1 cellular context compared by ENCODE assay signal in the genomic region with DNA sequence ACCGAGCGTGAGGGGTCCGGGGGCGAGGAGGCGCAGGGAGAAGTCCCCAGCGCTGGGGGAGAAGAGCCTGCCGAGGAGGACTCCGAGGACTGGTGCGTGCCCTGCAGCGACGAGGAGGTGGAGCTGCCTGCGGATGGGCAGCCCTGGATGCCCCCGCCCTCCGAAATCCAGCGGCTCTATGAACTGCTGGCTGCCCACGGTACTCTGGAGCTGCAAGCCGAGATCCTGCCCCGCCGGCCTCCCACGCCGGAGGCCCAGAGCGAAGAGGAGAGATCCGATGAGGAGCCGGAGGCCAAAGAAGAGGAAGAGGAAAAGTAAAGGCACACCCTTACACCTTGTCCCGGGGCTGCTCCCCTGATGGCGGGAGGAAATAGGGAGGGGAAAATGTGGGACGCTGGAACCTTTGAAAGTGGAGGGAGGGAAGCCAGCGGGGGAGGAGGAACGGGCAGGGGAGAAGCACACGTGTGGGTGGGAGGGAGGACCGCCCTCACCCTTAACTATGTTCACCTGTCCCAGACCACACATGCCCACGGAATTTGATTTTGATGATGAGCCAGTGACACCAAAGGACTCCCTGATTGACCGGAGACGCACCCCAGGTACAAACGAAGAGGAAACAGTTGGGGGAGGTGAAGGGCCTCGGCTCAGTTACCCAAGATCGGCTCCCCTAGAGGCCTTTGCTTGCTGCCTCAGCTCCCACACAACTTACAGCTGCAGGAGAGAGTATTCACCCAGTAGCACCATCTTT.
TF ChIP-seq lines count a peak whose summit lies in the region.

No MANE protein-coding gene starts in this region.

TF ChIP-seq in HepG2, 621 proteins besides CTCF, POLR2A, EP300 and RAD21 (continues in another document):
- TF ChIP-seq AKAP8 (CRISPR knock-in tag; IDR thresholded peaks at IDR 0.05) (no peak), ARNTL (CRISPR knock-in tag; IDR thresholded peaks at IDR 0.05) (0 out of 2 replicates have a peak, but pooled peaks have one; percentile 0), MTA3 (CRISPR knock-in tag; IDR thresholded peaks at IDR 0.05) (no peak), NFIB (CRISPR knock-in tag; IDR thresholded peaks at IDR 0.05; ENCODE audit: borderline replicate concordance) (no peak), ZNF235 (CRISPR knock-in tag; IDR thresholded peaks at IDR 0.05; ENCODE audit: borderline replicate concordance) (0 out of 2 replicates have a peak, but pooled peaks have one; percentile 75), POLR2G (IDR thresholded peaks at IDR 0.05; ENCODE audit: low read depth, low read length) (peak; percentile 19), REL (CRISPR knock-in tag; conservative IDR thresholded peaks at IDR 0.05) (0 out of 2 replicates have a peak, but pooled peaks have one; percentile 18), ZNF841 (CRISPR knock-in tag; IDR thresholded peaks at IDR 0.05; ENCODE audit: borderline replicate concordance) (no peak), ZNF746 (CRISPR knock-in tag; IDR thresholded peaks at IDR 0.05) (peak; percentile 78), IKZF4 (CRISPR knock-in tag; IDR thresholded peaks at IDR 0.05; ENCODE audit: borderline replicate concordance, low read depth, not compliant biosample characterization) (no peak), ZNF44 (CRISPR knock-in tag; IDR thresholded peaks at IDR 0.05) (0 out of 2 replicates have a peak, but pooled peaks have one; percentile 17), ISL2 (CRISPR knock-in tag; IDR thresholded peaks at IDR 0.05) (0 out of 2 replicates have a peak, but pooled peaks have one; percentile 37), RXRA (CRISPR knock-in tag; IDR thresholded peaks at IDR 0.05) (peak; percentile 13; the same call in 1 of the 2 replicates), ZNF709 (CRISPR knock-in tag; IDR thresholded peaks at IDR 0.05) (peak; percentile 63), ZNF350 (CRISPR knock-in tag; IDR thresholded peaks at IDR 0.05; ENCODE audit: borderline replicate concordance, low read depth) (peak; percentile 4; the same call in 1 of the 2 replicates), EHMT2 (IDR thresholded peaks at IDR 0.05; ENCODE audit: borderline replicate concordance, low read depth, low read length) (no peak), IRF2 (CRISPR knock-in tag; IDR thresholded peaks at IDR 0.05) (peak; percentile 13; the same call in 1 of the 2 replicates), FOXK1 (CRISPR knock-in tag; IDR thresholded peaks at IDR 0.05; ENCODE audit: borderline replicate concordance, low read depth) (no peak), TBX2 (CRISPR knock-in tag; IDR thresholded peaks at IDR 0.05; ENCODE audit: borderline replicate concordance) (0 out of 2 replicates have a peak, but pooled peaks have one; percentile 19), HNRNPL (IDR thresholded peaks at IDR 0.05; ENCODE audit: low read depth, low read length) (peak; percentile 60; the same call in 1 of the 2 replicates), ZNF615 (CRISPR knock-in tag; IDR thresholded peaks at IDR 0.05; ENCODE audit: borderline replicate concordance) (peak; percentile 54; the same call in 1 of the 2 replicates), ZC3H13 (CRISPR knock-in tag; IDR thresholded peaks at IDR 0.05) (peak; percentile 94), ZNF674 (CRISPR knock-in tag; IDR thresholded peaks at IDR 0.05; ENCODE audit: low read depth) (peak; percentile 66; the same call in 1 of the 2 replicates), ZNF263 (CRISPR knock-in tag; IDR thresholded peaks at IDR 0.05) (peak; percentile 71), ZSCAN29 (CRISPR knock-in tag; conservative IDR thresholded peaks at IDR 0.05) (0 out of 2 replicates have a peak, but pooled peaks have one; percentile 8), NFIC (IDR thresholded peaks at IDR 0.05; ENCODE audit: low read length) (no peak)
- TF ChIP-seq, protein P1, sequence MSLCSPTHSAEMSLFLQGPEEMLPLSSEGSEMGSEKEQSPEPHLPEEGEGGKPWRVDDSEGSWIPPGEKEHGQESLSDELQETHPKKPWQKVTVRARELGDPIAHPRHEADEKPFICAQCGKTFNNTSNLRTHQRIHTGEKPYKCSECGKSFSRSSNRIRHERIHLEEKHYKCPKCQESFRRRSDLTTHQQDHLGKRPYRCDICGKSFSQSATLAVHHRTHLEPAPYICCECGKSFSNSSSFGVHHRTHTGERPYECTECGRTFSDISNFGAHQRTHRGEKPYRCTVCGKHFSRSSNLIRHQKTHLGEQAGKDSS (CRISPR knock-in tag; IDR thresholded peaks at IDR 0.05; ENCODE audit: borderline replicate concordance, low read depth): 0 out of 2 replicates have a peak, but pooled peaks have one; percentile 4
- TF ChIP-seq, protein P2, sequence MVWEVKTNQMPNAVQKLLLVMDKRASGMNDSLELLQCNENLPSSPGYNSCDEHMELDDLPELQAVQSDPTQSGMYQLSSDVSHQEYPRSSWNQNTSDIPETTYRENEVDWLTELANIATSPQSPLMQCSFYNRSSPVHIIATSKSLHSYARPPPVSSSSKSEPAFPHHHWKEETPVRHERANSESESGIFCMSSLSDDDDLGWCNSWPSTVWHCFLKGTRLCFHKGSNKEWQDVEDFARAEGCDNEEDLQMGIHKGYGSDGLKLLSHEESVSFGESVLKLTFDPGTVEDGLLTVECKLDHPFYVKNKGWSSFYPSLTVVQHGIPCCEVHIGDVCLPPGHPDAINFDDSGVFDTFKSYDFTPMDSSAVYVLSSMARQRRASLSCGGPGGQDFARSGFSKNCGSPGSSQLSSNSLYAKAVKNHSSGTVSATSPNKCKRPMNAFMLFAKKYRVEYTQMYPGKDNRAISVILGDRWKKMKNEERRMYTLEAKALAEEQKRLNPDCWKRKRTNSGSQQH (CRISPR knock-in tag; IDR thresholded peaks at IDR 0.05; ENCODE audit: low read depth): peak; percentile 64; the same call in 1 of the 2 replicates
- TF ChIP-seq, protein P3, sequence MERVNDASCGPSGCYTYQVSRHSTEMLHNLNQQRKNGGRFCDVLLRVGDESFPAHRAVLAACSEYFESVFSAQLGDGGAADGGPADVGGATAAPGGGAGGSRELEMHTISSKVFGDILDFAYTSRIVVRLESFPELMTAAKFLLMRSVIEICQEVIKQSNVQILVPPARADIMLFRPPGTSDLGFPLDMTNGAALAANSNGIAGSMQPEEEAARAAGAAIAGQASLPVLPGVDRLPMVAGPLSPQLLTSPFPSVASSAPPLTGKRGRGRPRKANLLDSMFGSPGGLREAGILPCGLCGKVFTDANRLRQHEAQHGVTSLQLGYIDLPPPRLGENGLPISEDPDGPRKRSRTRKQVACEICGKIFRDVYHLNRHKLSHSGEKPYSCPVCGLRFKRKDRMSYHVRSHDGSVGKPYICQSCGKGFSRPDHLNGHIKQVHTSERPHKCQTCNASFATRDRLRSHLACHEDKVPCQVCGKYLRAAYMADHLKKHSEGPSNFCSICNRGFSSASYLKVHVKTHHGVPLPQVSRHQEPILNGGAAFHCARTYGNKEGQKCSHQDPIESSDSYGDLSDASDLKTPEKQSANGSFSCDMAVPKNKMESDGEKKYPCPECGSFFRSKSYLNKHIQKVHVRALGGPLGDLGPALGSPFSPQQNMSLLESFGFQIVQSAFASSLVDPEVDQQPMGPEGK (CRISPR knock-in tag; IDR thresholded peaks at IDR 0.05): peak; percentile 81
- TF ChIP-seq, protein P4, sequence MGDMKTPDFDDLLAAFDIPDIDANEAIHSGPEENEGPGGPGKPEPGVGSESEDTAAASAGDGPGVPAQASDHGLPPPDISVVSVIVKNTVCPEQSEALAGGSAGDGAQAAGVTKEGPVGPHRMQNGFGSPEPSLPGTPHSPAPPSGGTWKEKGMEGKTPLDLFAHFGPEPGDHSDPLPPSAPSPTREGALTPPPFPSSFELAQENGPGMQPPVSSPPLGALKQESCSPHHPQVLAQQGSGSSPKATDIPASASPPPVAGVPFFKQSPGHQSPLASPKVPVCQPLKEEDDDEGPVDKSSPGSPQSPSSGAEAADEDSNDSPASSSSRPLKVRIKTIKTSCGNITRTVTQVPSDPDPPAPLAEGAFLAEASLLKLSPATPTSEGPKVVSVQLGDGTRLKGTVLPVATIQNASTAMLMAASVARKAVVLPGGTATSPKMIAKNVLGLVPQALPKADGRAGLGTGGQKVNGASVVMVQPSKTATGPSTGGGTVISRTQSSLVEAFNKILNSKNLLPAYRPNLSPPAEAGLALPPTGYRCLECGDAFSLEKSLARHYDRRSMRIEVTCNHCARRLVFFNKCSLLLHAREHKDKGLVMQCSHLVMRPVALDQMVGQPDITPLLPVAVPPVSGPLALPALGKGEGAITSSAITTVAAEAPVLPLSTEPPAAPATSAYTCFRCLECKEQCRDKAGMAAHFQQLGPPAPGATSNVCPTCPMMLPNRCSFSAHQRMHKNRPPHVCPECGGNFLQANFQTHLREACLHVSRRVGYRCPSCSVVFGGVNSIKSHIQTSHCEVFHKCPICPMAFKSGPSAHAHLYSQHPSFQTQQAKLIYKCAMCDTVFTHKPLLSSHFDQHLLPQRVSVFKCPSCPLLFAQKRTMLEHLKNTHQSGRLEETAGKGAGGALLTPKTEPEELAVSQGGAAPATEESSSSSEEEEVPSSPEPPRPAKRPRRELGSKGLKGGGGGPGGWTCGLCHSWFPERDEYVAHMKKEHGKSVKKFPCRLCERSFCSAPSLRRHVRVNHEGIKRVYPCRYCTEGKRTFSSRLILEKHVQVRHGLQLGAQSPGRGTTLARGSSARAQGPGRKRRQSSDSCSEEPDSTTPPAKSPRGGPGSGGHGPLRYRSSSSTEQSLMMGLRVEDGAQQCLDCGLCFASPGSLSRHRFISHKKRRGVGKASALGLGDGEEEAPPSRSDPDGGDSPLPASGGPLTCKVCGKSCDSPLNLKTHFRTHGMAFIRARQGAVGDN (CRISPR knock-in tag; IDR thresholded peaks at IDR 0.05): peak; percentile 31
- TF ChIP-seq, protein P5, sequence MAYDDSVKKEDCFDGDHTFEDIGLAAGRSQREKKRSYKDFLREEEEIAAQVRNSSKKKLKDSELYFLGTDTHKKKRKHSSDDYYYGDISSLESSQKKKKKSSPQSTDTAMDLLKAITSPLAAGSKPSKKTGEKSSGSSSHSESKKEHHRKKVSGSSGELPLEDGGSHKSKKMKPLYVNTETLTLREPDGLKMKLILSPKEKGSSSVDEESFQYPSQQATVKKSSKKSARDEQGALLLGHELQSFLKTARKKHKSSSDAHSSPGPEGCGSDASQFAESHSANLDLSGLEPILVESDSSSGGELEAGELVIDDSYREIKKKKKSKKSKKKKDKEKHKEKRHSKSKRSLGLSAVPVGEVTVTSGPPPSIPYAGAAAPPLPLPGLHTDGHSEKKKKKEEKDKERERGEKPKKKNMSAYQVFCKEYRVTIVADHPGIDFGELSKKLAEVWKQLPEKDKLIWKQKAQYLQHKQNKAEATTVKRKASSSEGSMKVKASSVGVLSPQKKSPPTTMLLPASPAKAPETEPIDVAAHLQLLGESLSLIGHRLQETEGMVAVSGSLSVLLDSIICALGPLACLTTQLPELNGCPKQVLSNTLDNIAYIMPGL (CRISPR knock-in tag; IDR thresholded peaks at IDR 0.05; ENCODE audit: borderline replicate concordance in 1 of 2, low read depth in 1 of 2): peak in 1 of 2 experiments; percentile 19; a peak in 1 of 4 replicates
- TF ChIP-seq, protein P6, sequence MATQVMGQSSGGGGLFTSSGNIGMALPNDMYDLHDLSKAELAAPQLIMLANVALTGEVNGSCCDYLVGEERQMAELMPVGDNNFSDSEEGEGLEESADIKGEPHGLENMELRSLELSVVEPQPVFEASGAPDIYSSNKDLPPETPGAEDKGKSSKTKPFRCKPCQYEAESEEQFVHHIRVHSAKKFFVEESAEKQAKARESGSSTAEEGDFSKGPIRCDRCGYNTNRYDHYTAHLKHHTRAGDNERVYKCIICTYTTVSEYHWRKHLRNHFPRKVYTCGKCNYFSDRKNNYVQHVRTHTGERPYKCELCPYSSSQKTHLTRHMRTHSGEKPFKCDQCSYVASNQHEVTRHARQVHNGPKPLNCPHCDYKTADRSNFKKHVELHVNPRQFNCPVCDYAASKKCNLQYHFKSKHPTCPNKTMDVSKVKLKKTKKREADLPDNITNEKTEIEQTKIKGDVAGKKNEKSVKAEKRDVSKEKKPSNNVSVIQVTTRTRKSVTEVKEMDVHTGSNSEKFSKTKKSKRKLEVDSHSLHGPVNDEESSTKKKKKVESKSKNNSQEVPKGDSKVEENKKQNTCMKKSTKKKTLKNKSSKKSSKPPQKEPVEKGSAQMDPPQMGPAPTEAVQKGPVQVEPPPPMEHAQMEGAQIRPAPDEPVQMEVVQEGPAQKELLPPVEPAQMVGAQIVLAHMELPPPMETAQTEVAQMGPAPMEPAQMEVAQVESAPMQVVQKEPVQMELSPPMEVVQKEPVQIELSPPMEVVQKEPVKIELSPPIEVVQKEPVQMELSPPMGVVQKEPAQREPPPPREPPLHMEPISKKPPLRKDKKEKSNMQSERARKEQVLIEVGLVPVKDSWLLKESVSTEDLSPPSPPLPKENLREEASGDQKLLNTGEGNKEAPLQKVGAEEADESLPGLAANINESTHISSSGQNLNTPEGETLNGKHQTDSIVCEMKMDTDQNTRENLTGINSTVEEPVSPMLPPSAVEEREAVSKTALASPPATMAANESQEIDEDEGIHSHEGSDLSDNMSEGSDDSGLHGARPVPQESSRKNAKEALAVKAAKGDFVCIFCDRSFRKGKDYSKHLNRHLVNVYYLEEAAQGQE (IDR thresholded peaks at IDR 0.05; ENCODE audit: borderline replicate concordance in 1 of 2, low read depth in 1 of 2, low read length in 2 of 2): no peak
- TF ChIP-seq, protein P7, sequence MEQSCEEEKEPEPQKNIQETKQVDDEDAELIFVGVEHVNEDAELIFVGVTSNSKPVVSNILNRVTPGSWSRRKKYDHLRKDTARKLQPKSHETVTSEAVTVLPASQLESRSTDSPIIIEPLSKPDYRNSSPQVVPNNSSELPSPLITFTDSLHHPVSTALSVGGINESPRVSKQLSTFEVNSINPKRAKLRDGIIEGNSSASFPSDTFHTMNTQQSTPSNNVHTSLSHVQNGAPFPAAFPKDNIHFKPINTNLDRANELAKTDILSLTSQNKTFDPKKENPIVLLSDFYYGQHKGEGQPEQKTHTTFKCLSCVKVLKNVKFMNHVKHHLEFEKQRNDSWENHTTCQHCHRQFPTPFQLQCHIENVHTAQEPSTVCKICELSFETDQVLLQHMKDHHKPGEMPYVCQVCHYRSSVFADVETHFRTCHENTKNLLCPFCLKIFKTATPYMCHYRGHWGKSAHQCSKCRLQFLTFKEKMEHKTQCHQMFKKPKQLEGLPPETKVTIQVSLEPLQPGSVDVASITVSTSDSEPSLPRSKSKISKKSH (CRISPR knock-in tag; IDR thresholded peaks at IDR 0.05; ENCODE audit: borderline replicate concordance): peak; percentile 54
